Comparison of ENCODE assay signal across 11 cellular contexts in the genomic region with DNA sequence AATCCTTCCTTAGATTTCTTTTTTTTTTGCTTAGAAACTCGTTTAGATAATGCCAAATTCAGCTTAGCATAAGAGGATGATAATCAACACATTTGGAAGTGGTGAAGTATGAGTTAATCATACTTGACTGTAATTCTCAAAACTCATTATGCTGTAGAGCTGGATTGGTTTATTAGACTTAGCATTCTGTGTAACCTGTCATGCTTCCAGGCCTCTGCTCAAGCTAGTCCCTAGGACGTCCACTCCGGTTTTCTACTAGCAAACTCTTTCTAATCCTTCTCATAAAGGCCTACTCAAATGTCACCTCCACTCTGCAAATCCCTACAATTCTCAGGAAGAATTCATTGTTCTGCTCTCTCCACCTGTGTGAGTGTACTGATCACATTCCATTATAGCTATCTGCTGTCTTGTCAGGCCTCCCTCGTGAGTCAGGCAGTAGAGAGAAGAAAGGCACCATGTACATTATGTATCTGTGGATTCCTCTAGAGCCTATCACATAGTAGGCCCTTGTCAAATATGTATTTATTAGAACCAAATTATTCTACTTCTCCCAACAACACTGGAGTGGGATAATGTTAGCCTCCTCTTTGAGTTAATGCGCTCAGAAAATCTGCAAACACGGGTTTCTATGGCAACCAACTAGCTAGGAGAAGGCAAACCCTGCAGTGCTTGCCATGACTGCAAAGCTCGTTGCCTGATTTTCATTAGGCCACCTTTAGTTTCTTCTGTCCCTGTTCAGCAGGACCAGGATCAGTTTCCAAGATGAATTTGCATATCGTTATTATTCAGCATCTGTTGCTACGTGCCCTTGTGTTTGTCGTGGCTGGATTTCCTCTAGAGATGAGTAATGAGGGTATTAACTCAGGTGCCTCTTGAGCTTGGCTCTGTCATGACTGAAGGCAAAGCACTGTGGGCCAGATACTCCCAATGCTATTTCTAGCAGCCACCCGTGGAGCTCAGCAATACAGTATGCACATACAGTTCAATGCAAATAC. TPM values are rescaled to one million over a fixed set of nuclear protein-coding genes. Genes with fewer than 3 reads are reported as not detected.
DNase-seq lines count a peak whose midpoint lies in the region; ATAC-seq, FAIRE-seq and TF ChIP-seq lines count a peak whose summit lies in the region.
"Had no signal": no experiment of that assay in that cellular context is flagged by ENCODE, and none has a peak within 500 bp of the region (broad histone marks: within the 10 kb centered on the region; RNA-seq: fewer than 3 reads in every experiment).

No MANE protein-coding gene starts in this region.

- DNase-seq in NCI-H526 (lab: John Stamatoyannopoulos, UW) (peak; percentile 99 to 100), aorta (no peak), H54 (ENCODE audit: insufficient read length, low spot score) (no peak)
- no peak for DNase-seq in activated CD8-positive, alpha-beta T cell treated with anti-CD3 and anti-CD28 coated beads for 36 hours
- DNase-seq: NK-92 treated with Interleukin-12 subunit alpha and Interleukin-12 subunit beta, amount 100 ng/mL, for 24 hours had no signal

- no peak for TF ChIP-seq POLR2A in H54 (IDR thresholded peaks at IDR 0.05; ENCODE audit: low read depth, low read length)

- H3K4me1 Mint-ChIP-seq in activated CD8-positive, alpha-beta T cell treated with anti-CD3 and anti-CD28 coated beads for 36 hours (ENCODE audit: low read depth), result no peaks in the 10 kb centered on the region

- peaks cover under 1% of the 10 kb centered on the region for H3K9me3 ChIP-seq in aorta (ENCODE audit: control insufficient read depth, low read length)
- H3K9me3 ChIP-seq: vagina had no signal

- TF ChIP-seq CTCF in activated CD8-positive, alpha-beta T cell treated with anti-CD3 and anti-CD28 coated beads for 36 hours (IDR thresholded peaks at IDR 0.05), result no peak

- 34 to 36% methylated on average over 11 of the region's 11 CpGs for whole genome bisulfite sequencing in aorta, 2 donors

- no peak overlapping the region for H3K4me3 Mint-ChIP-seq in activated CD8-positive, alpha-beta T cell treated with anti-CD3 and anti-CD28 coated beads for 36 hours

- no peaks in the 10 kb centered on the region for H3K27me3 ChIP-seq in layer of hippocampus (ENCODE audit: control insufficient read depth, insufficient read depth, low read length)
- peaks cover 0 to 1% of the 10 kb centered on the region in 2 donors for H3K27me3 ChIP-seq in aorta (ENCODE audit: control insufficient read depth in 1 of 2, insufficient read depth in 2 of 2, low read length in 1 of 2)
- H3K27me3 ChIP-seq: dorsolateral prefrontal cortex, vagina had no signal

- POLR2A ChIA-PET in activated CD8-positive, alpha-beta T cell treated with anti-CD3 and anti-CD28 coated beads for 36 hours (lab: Charles Lee), result no interaction called here

- no peaks in the 10 kb centered on the region for H3K36me3 ChIP-seq in aorta (ENCODE audit: control insufficient read depth in 1 of 2, insufficient read depth in 2 of 2, low read length in 1 of 2)
- H3K36me3 ChIP-seq: vagina had no signal

- peaks cover 3% of the 10 kb centered on the region for H3K27me3 Mint-ChIP-seq in activated CD8-positive, alpha-beta T cell treated with anti-CD3 and anti-CD28 coated beads for 36 hours

- peak overlapping the region; percentile 12 for H3K27ac ChIP-seq in layer of hippocampus (ENCODE audit: low read depth, low read length)
- H3K27ac ChIP-seq in aorta (ENCODE audit: low read depth in 1 of 2, low read length in 2 of 2), result no peak overlapping the region
- H3K27ac ChIP-seq: vagina had no signal

- H3K4me3 ChIP-seq in aorta (ENCODE audit: low read length in 2 of 2), result no peak overlapping the region
- H3K4me3 ChIP-seq: dorsolateral prefrontal cortex, vagina had no signal

- ATAC-seq in GM18873 (IDR thresholded peaks at IDR 0.05; ENCODE audit: low FRiP score, unreplicated experiment) (peak; percentile 48), HG03460 (IDR thresholded peaks at IDR 0.05; ENCODE audit: unreplicated experiment) (peak; percentile 56), aorta (ENCODE audit: low FRiP score) (no peak), GM19395 (IDR thresholded peaks at IDR 0.05; ENCODE audit: unreplicated experiment) (no peak)
- ATAC-seq in activated CD8-positive, alpha-beta T cell treated with anti-CD3 and anti-CD28 coated beads for 36 hours, result no peak

- H3K9me3 Mint-ChIP-seq in activated CD8-positive, alpha-beta T cell treated with anti-CD3 and anti-CD28 coated beads for 36 hours, result no peaks in the 10 kb centered on the region

- no peak for FAIRE-seq in H54 (lab: Jason Lieb, UNC)

- CTCF ChIA-PET in activated CD8-positive, alpha-beta T cell treated with anti-CD3 and anti-CD28 coated beads for 36 hours (lab: Charles Lee), result no interaction called here

- H3K36me3 Mint-ChIP-seq in activated CD8-positive, alpha-beta T cell treated with anti-CD3 and anti-CD28 coated beads for 36 hours (ENCODE audit: low read depth), result no peaks in the 10 kb centered on the region

- no peaks in the 10 kb centered on the region for H3K4me1 ChIP-seq in aorta (ENCODE audit: control insufficient read depth in 1 of 2, insufficient read depth in 2 of 2, low read length in 2 of 2)
- H3K4me1 ChIP-seq: vagina had no signal

- H3K27ac Mint-ChIP-seq in activated CD8-positive, alpha-beta T cell treated with anti-CD3 and anti-CD28 coated beads for 36 hours, result no peak overlapping the region

- intact Hi-C loops in aorta (cut with DNase I), result no loop called here
- intact Hi-C loops in activated CD8-positive, alpha-beta T cell treated with anti-CD3 and anti-CD28 coated beads for 36 hours (cut with micrococcal nuclease), result no loop called here

RNA-seq across cellular contexts. Expression of a gene that starts 30.7 kb away (rescaled TPM):
- total RNA-seq in aorta, result not detected
- not detected for polyA plus RNA-seq in aorta
- total RNA-seq in activated CD8-positive, alpha-beta T cell treated with anti-CD3 and anti-CD28 coated beads for 36 hours, result not detected
- total RNA-seq: vagina had no signal

Comparison
In these comparisons a context has a peak if more than half of its experiments do, and no peak if none do; other contexts are left out.
1. ATAC-seq: peak in GM18873 (single experiment) and HG03460 (single experiment); none in aorta (single experiment), activated CD8-positive, alpha-beta T cell treated with anti-CD3 and anti-CD28 coated beads for 36 hours (single experiment) and GM19395 (single experiment).
2. DNase-seq: peak in NCI-H526 (2 of 2); none in aorta (0 of 2), H54 (single experiment) and activated CD8-positive, alpha-beta T cell treated with anti-CD3 and anti-CD28 coated beads for 36 hours (single experiment).